Comparison of ENCODE assay signal across 25 cellular contexts in the genomic region with DNA sequence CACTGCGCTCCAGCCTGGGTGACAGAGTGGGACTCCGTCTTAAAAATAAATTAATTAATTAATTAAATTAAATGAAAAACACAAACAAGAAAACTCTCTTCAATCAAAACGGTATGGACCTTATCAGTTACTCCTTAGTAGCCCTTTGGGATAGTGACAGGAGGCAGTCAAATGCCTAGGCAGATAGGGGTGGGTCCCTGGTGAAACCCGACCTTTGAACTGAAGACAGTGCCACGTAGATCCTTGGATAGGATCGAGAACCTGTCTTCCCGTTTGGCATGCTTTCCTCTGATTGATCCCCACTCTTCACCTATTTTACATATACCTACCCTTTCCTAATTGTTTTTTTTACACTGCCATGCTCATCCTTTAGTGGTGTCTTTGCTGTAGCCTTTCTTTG. TPM values are rescaled to one million over a fixed set of nuclear protein-coding genes. Genes with fewer than 3 reads are reported as not detected.
DNase-seq lines count a peak whose midpoint lies in the region; ATAC-seq lines count a peak whose summit lies in the region.
"Had no signal": no experiment of that assay in that cellular context is flagged by ENCODE, and none has a peak within 500 bp of the region (broad histone marks: within the 10 kb centered on the region; RNA-seq: fewer than 3 reads in every experiment).

No MANE protein-coding gene starts in this region.

- H2AK5ac ChIP-seq in mesendoderm (ENCODE audit: low read length): peak overlapping the region; percentile 96

- no peaks in the 10 kb centered on the region for H3K9me3 Mint-ChIP-seq in stimulated activated naive CD8-positive, alpha-beta T cell treated with anti-CD3 and anti-CD28 coated beads, Interleukin-15, Interleukin-2, amounts not matched to agents 100 ng/mL and 50 ng/mL, for 24 hours
- H3K9me3 Mint-ChIP-seq in stimulated activated naive CD8-positive, alpha-beta T cell treated with anti-CD3 and anti-CD28 coated beads, Interleukin-15, amount 100 ng/mL, for 72 hours: no peaks in the 10 kb centered on the region
- H3K9me3 Mint-ChIP-seq: CD14-positive monocyte; CD4-positive, alpha-beta memory T cell; CD4-positive, CD25-positive, alpha-beta regulatory T cell; CD8-positive, alpha-beta memory T cell had no signal

- peaks cover 5% of the 10 kb centered on the region for H3K4me1 Mint-ChIP-seq in stimulated activated naive CD8-positive, alpha-beta T cell treated with anti-CD3 and anti-CD28 coated beads, Interleukin-15, Interleukin-2, amounts not matched to agents 100 ng/mL and 50 ng/mL, for 24 hours (ENCODE audit: low read depth)
- peaks cover 5% of the 10 kb centered on the region for H3K4me1 Mint-ChIP-seq in stimulated activated naive CD8-positive, alpha-beta T cell treated with anti-CD3 and anti-CD28 coated beads, Interleukin-15, amount 100 ng/mL, for 72 hours

- H3K4me3 Mint-ChIP-seq in stimulated activated naive CD8-positive, alpha-beta T cell treated with anti-CD3 and anti-CD28 coated beads, Interleukin-15, Interleukin-2, amounts not matched to agents 100 ng/mL and 50 ng/mL, for 24 hours: no peak overlapping the region
- no peak overlapping the region for H3K4me3 Mint-ChIP-seq in stimulated activated naive CD8-positive, alpha-beta T cell treated with anti-CD3 and anti-CD28 coated beads, Interleukin-15, amount 100 ng/mL, for 72 hours
- H3K4me3 Mint-ChIP-seq: B cell; CD14-positive monocyte; CD4-positive, alpha-beta memory T cell; CD4-positive, CD25-positive, alpha-beta regulatory T cell; CD8-positive, alpha-beta memory T cell had no signal

- H3K27me3 ChIP-seq in HUES6 (ENCODE audit: control insufficient read depth, insufficient read depth, low read length) (no peaks in the 10 kb centered on the region), mesendoderm (ENCODE audit: insufficient read depth, low read length, poor library complexity) (no peaks in the 10 kb centered on the region)
- H3K27me3 ChIP-seq: BLaER1 treated with 17β-estradiol and CSF1 and Interleukin-3, amounts not matched to agents 10 nM and 100 nM had no signal

- H4K5ac ChIP-seq in mesendoderm (ENCODE audit: low read length): peak overlapping the region; percentile 33

- peak overlapping the region; percentile 79 for H3K56ac ChIP-seq in mesendoderm (ENCODE audit: low read length)

- H3K9ac ChIP-seq in HUES6 (ENCODE audit: low read length) (peak overlapping the region; percentile 81), mesendoderm (ENCODE audit: low read length) (no peak overlapping the region)
- H3K9ac ChIP-seq: BLaER1 treated with 17β-estradiol and CSF1 and Interleukin-3, amounts not matched to agents 10 nM and 100 nM had no signal

- peak overlapping the region; percentile 29 for H3K27ac Mint-ChIP-seq in stimulated activated naive CD8-positive, alpha-beta T cell treated with anti-CD3 and anti-CD28 coated beads, Interleukin-15, Interleukin-2, amounts not matched to agents 100 ng/mL and 50 ng/mL, for 24 hours
- H3K27ac Mint-ChIP-seq in stimulated activated naive CD8-positive, alpha-beta T cell treated with anti-CD3 and anti-CD28 coated beads, Interleukin-15, amount 100 ng/mL, for 72 hours: no peak overlapping the region
- H3K27ac Mint-ChIP-seq: B cell; CD14-positive monocyte; CD4-positive, CD25-positive, alpha-beta regulatory T cell; CD8-positive, alpha-beta memory T cell had no signal

- peak overlapping the region; percentile 43 for H3K18ac ChIP-seq in mesendoderm (ENCODE audit: low read length)

- no peaks in the 10 kb centered on the region for H3K79me1 ChIP-seq in mesendoderm (ENCODE audit: low read length)

- H3K4ac ChIP-seq in mesendoderm (ENCODE audit: low read depth, low read length): peak overlapping the region; percentile 57

- H3K9me3 ChIP-seq in HUES6 (ENCODE audit: control insufficient read depth, insufficient read depth, low read depth, low read length): no peaks in the 10 kb centered on the region
- H3K9me3 ChIP-seq: A549; BLaER1 treated with 17β-estradiol and CSF1 and Interleukin-3, amounts not matched to agents 10 nM and 100 nM had no signal

- no peak for DNase-seq in stimulated activated naive CD8-positive, alpha-beta T cell treated with anti-CD3 and anti-CD28 coated beads, Interleukin-15, amount 100 ng/mL, for 72 hours
- no peak for DNase-seq in mesendoderm
- DNase-seq in activated CD4-positive, alpha-beta T cell treated with anti-CD3 and anti-CD28 coated beads for 48 hours: no peak
- DNase-seq in left cardiac atrium: no peak
- no peak for DNase-seq in C1 segment of cervical spinal cord (lab: John Stamatoyannopoulos, UW)
- DNase-seq: AML-193; CD4-positive, alpha-beta memory T cell; CD4-positive, CD25-positive, alpha-beta regulatory T cell; CD8-positive, alpha-beta memory T cell; COR-L47; DMS 273 treated with DMSO at 0.1 percent for 48 hours; DMS153; DMS53; DMS79; DND-41; EL; GDM1 had no signal

- WGBS in mesendoderm (ENCODE audit: extremely low coverage, insufficient coverage, low lambda C conversion rate): no CpG with 5 or more reads among the region's 7 CpGs

- H3K79me2 ChIP-seq in mesendoderm (ENCODE audit: control insufficient read depth, insufficient read depth, low read length): no peaks in the 10 kb centered on the region

- H2BK5ac ChIP-seq in mesendoderm (ENCODE audit: low read length): peak overlapping the region; percentile 100

- H3K4me1 ChIP-seq in HUES6 (ENCODE audit: control insufficient read depth, insufficient read depth, low read length): peaks cover 43% of the 10 kb centered on the region
- H3K4me1 ChIP-seq in mesendoderm (ENCODE audit: control insufficient read depth, low read depth, low read length): peaks cover 2% of the 10 kb centered on the region
- H3K4me1 ChIP-seq: A549 had no signal

- peaks cover 5% of the 10 kb centered on the region for H3K27me3 Mint-ChIP-seq in stimulated activated naive CD8-positive, alpha-beta T cell treated with anti-CD3 and anti-CD28 coated beads, Interleukin-15, Interleukin-2, amounts not matched to agents 100 ng/mL and 50 ng/mL, for 24 hours
- no peaks in the 10 kb centered on the region for H3K27me3 Mint-ChIP-seq in stimulated activated naive CD8-positive, alpha-beta T cell treated with anti-CD3 and anti-CD28 coated beads, Interleukin-15, amount 100 ng/mL, for 72 hours
- H3K27me3 Mint-ChIP-seq: CD4-positive, CD25-positive, alpha-beta regulatory T cell had no signal

- intact Hi-C loops in left cardiac atrium (cut with DNase I): no loop called here

- ATAC-seq in stimulated activated naive CD8-positive, alpha-beta T cell treated with anti-CD3 and anti-CD28 coated beads, Interleukin-15, amount 100 ng/mL, for 72 hours: no peak
- no peak for ATAC-seq in left cardiac atrium
- ATAC-seq: A549, GM12878 had no signal

- H2BK15ac ChIP-seq in mesendoderm (replicated peaks; ENCODE audit: low read depth): no peak overlapping the region

- no peak overlapping the region for H3K4me2 ChIP-seq in mesendoderm (ENCODE audit: low read length)
- H3K4me2 ChIP-seq: A549; BLaER1 treated with 17β-estradiol and CSF1 and Interleukin-3, amounts not matched to agents 10 nM and 100 nM had no signal

- no peak overlapping the region for H4K8ac ChIP-seq in mesendoderm (ENCODE audit: low read depth, low read length)

- H3K36me3 Mint-ChIP-seq in stimulated activated naive CD8-positive, alpha-beta T cell treated with anti-CD3 and anti-CD28 coated beads, Interleukin-15, Interleukin-2, amounts not matched to agents 100 ng/mL and 50 ng/mL, for 24 hours (ENCODE audit: low read depth): no peaks in the 10 kb centered on the region
- H3K36me3 Mint-ChIP-seq: CD14-positive monocyte; CD4-positive, alpha-beta memory T cell; CD4-positive, CD25-positive, alpha-beta regulatory T cell; CD8-positive, alpha-beta memory T cell had no signal

- no peak overlapping the region for H3K23ac ChIP-seq in mesendoderm (ENCODE audit: low read length)

- H3K36me3 ChIP-seq in HUES6 (ENCODE audit: control insufficient read depth, insufficient read depth, low read length) (no peaks in the 10 kb centered on the region), mesendoderm (ENCODE audit: control insufficient read depth, insufficient read depth, low read length) (no peaks in the 10 kb centered on the region)
- H3K36me3 ChIP-seq: BLaER1 treated with 17β-estradiol and CSF1 and Interleukin-3, amounts not matched to agents 10 nM and 100 nM had no signal

- no peak overlapping the region for H3K4me3 ChIP-seq in HUES6 (ENCODE audit: low read depth, low read length)
- no peak overlapping the region for H3K4me3 ChIP-seq in mesendoderm (ENCODE audit: low read length)
- H3K4me3 ChIP-seq: A549; BLaER1 treated with 17β-estradiol and CSF1 and Interleukin-3, amounts not matched to agents 10 nM and 100 nM; GM12878 had no signal

- H3K27ac ChIP-seq in HUES6 (ENCODE audit: low read depth, low read length) (peak overlapping the region; percentile 62; the same call in 1 of the 2 replicates), mesendoderm (ENCODE audit: low read depth, low read length) (peak overlapping the region; percentile 94)
- H3K27ac ChIP-seq: 22Rv1; A549; BLaER1 treated with 17β-estradiol and CSF1 and Interleukin-3, amounts not matched to agents 10 nM and 100 nM had no signal

- peak overlapping the region; percentile 22 for H2BK120ac ChIP-seq in mesendoderm (ENCODE audit: low read depth, low read length)

RNA-seq across cellular contexts. Expression of gene DHRS7B, which starts 22.2 kb away (rescaled TPM):
- polyA plus RNA-seq in mesendoderm (2013, experiment 1 of 2): 28.8 TPM
- polyA plus RNA-seq in mesendoderm (2013, experiment 2 of 2): 30.4 TPM
- total RNA-seq in left cardiac atrium: 10 to 100 TPM; 25.2 to 39.6 TPM
